14 cellular contexts compared by ENCODE assay signal in the genomic region with DNA sequence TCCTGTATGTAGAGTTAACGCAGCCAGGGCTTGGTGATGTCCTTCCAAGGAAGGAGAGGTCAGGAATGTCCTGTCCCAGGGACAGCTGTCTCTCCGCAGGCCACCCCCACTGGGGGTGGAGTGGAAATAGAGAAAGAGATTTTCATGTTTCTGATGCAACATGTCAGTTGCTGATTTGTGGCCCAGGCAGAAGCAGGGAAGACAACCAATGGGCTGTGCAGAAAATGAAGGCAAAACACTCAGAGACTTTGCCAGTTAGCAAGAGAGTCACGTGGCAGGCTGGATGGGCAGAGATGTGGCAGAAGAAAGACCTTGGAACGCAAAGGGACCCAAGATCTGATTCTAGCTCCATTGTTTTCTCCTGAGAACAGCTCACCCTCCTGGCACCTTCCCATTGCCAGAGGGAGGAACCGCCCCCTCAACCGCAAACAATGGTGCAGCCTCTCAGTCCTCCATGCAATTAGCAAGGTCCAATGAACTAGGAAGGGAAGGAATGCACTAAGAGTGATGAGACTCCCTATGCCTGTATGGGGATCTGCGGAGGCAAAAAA.
DNase-seq lines count a peak whose midpoint lies in the region; ATAC-seq, FAIRE-seq and TF ChIP-seq lines count a peak whose summit lies in the region.
"Had no signal": no experiment of that assay in that cellular context is flagged by ENCODE, and none has a peak within 500 bp of the region (broad histone marks: within the 10 kb centered on the region; RNA-seq: fewer than 3 reads in every experiment).

No MANE protein-coding gene starts in this region.

- peak; percentile 37 for DNase-seq in A673 (ENCODE audit: low spot score)
- peak; percentile 89 for DNase-seq in bronchial epithelial cell (ENCODE audit: low read depth)
- peak; percentile 31 for DNase-seq in left kidney (ENCODE audit: low read depth, low spot score)
- no peak for DNase-seq in stimulated activated CD4-positive, alpha-beta T cell treated with anti-CD3 and anti-CD28 coated beads, Interleukin-2, amount 100 ng/mL, for 48 hours
- DNase-seq in NCI-H524 treated with DMSO at 0.1 percent for 48 hours (lab: John Stamatoyannopoulos, UW): no peak
- no peak for DNase-seq in lower lobe of right lung
- no peak for DNase-seq in activated naive CD4-positive, alpha-beta T cell treated with anti-CD3 and anti-CD28 coated beads, Interleukin-2, amount 10 ng/mL, durations not matched to agents 7 days and 5 days
- DNase-seq: activated effector memory CD4-positive, alpha-beta T cell treated with anti-CD3 and anti-CD28 coated beads, Interleukin-2, amount 50 U/mL, for 16 hours; colonic mucosa; KG1; NCI-H2227 treated with DMSO at 0.1 percent for 48 hours; SK-N-SH had no signal

- peak; percentile 98 for FAIRE-seq in bronchial epithelial cell (lab: Jason Lieb, UNC)

- H3K9me3 ChIP-seq in A673 (ENCODE audit: low read depth, low read length, poor library complexity, severe bottlenecking) (no peaks in the 10 kb centered on the region), HUES6 (ENCODE audit: control insufficient read depth, insufficient read depth, low read depth, low read length) (no peaks in the 10 kb centered on the region), lower lobe of right lung (no peaks in the 10 kb centered on the region)
- H3K9me3 ChIP-seq: colonic mucosa, SK-N-SH had no signal

- no peaks in the 10 kb centered on the region for H3K9me3 Mint-ChIP-seq in activated naive CD4-positive, alpha-beta T cell treated with anti-CD3 and anti-CD28 coated beads, Interleukin-2, amount 10 ng/mL, durations not matched to agents 7 days and 5 days
- H3K9me3 Mint-ChIP-seq: stimulated activated effector memory CD8-positive, alpha-beta T cell treated with anti-CD3 and anti-CD28 coated beads, Interleukin-12 subunit alpha, Interleukin-12 subunit beta, amount 100 ng/mL, for 72 hours had no signal

- H3K4me1 ChIP-seq in A673 (ENCODE audit: insufficient read depth, low read length, poor library complexity, severe bottlenecking) (peaks cover 16% of the 10 kb centered on the region), HUES6 (ENCODE audit: control insufficient read depth, insufficient read depth, low read length) (peaks cover 21% of the 10 kb centered on the region), lower lobe of right lung (peaks cover 27% of the 10 kb centered on the region)
- H3K4me1 ChIP-seq: colonic mucosa had no signal

- H3K4me3 ChIP-seq in A673 (ENCODE audit: low read depth, low read length, poor library complexity, severe bottlenecking) (no peak overlapping the region), HUES6 (ENCODE audit: low read depth, low read length) (no peak overlapping the region), bronchial epithelial cell (ENCODE audit: low read depth, low read length) (no peak overlapping the region), lower lobe of right lung (no peak overlapping the region)
- H3K4me3 ChIP-seq: colonic mucosa had no signal

- CTCF ChIA-PET in A673 (lab: Charles Lee): no interaction called here
- CTCF ChIA-PET in activated naive CD4-positive, alpha-beta T cell treated with anti-CD3 and anti-CD28 coated beads, Interleukin-2, amount 10 ng/mL, durations not matched to agents 7 days and 5 days (lab: Charles Lee): interaction anchor here (0.9 to 2.2 kb wide), 3 partner anchors 327 to 457 kb away, joined by 3 to 9 read pairs (median 4); no protein-coding TSS in a partner anchor

- H3K36me3 ChIP-seq in A673 (ENCODE audit: insufficient read depth, low read length, poor library complexity, severe bottlenecking) (no peaks in the 10 kb centered on the region), HUES6 (ENCODE audit: control insufficient read depth, insufficient read depth, low read length) (peaks cover 20% of the 10 kb centered on the region; the same call in 1 of the 2 replicates), bronchial epithelial cell (ENCODE audit: control insufficient read depth, insufficient read depth, low read length) (no peaks in the 10 kb centered on the region), lower lobe of right lung (no peaks in the 10 kb centered on the region)
- H3K36me3 ChIP-seq: colonic mucosa had no signal

- peak overlapping the region; percentile 57 for H3K27ac ChIP-seq in A673 (ENCODE audit: low read depth, low read length, poor library complexity, severe bottlenecking)
- no peak overlapping the region; the same call in 1 of the 2 replicates for H3K27ac ChIP-seq in HUES6 (ENCODE audit: low read depth, low read length)
- H3K27ac ChIP-seq in lower lobe of right lung: no peak overlapping the region
- H3K27ac ChIP-seq: colonic mucosa had no signal

- intact Hi-C loops in A673 (cut with micrococcal nuclease; ENCODE audit: unreplicated experiment) (loop anchor here (5.0 kb wide), 1 partner anchor 325 kb away; no protein-coding TSS in a partner anchor), lower lobe of right lung (cut with DNase I) (loop anchor here (10.0 kb wide), 1 partner anchor 462 kb away; no protein-coding TSS in a partner anchor)

- H3K27me3 Mint-ChIP-seq in activated naive CD4-positive, alpha-beta T cell treated with anti-CD3 and anti-CD28 coated beads, Interleukin-2, amount 10 ng/mL, durations not matched to agents 7 days and 5 days: peaks cover 3% of the 10 kb centered on the region

- H3K27me3 ChIP-seq in A673 (replicated peaks; ENCODE audit: insufficient read depth, low read depth, low read length, poor library complexity) (no peaks in the 10 kb centered on the region), HUES6 (ENCODE audit: control insufficient read depth, insufficient read depth, low read length) (no peaks in the 10 kb centered on the region), bronchial epithelial cell (ENCODE audit: control insufficient read depth, insufficient read depth, low read length) (no peaks in the 10 kb centered on the region), lower lobe of right lung (ENCODE audit: low read depth) (no peaks in the 10 kb centered on the region)
- H3K27me3 ChIP-seq: colonic mucosa had no signal

- peak overlapping the region; percentile 30 for H3K9ac ChIP-seq in HUES6 (ENCODE audit: low read length)
- H3K9ac ChIP-seq: SK-N-SH had no signal

- no peaks in the 10 kb centered on the region for H3K36me3 Mint-ChIP-seq in activated naive CD4-positive, alpha-beta T cell treated with anti-CD3 and anti-CD28 coated beads, Interleukin-2, amount 10 ng/mL, durations not matched to agents 7 days and 5 days
- H3K36me3 Mint-ChIP-seq: stimulated activated effector memory CD8-positive, alpha-beta T cell treated with anti-CD3 and anti-CD28 coated beads, Interleukin-12 subunit alpha, Interleukin-12 subunit beta, amount 100 ng/mL, for 72 hours had no signal

- no peak for TF ChIP-seq CTCF in A673 (conservative IDR thresholded peaks at IDR 0.05; ENCODE audit: low read depth, low read length)
- no peak for TF ChIP-seq CTCF in bronchial epithelial cell (IDR thresholded peaks at IDR 0.05; ENCODE audit: insufficient read depth, low read length, severe bottlenecking)
- no peak for TF ChIP-seq CTCF in lower lobe of right lung (IDR thresholded peaks at IDR 0.05)

- H3K4me1 Mint-ChIP-seq in activated naive CD4-positive, alpha-beta T cell treated with anti-CD3 and anti-CD28 coated beads, Interleukin-2, amount 10 ng/mL, durations not matched to agents 7 days and 5 days: no peaks in the 10 kb centered on the region
- H3K4me1 Mint-ChIP-seq: stimulated activated effector memory CD8-positive, alpha-beta T cell treated with anti-CD3 and anti-CD28 coated beads, Interleukin-12 subunit alpha, Interleukin-12 subunit beta, amount 100 ng/mL, for 72 hours had no signal

- no peak overlapping the region for H3K4me3 Mint-ChIP-seq in activated naive CD4-positive, alpha-beta T cell treated with anti-CD3 and anti-CD28 coated beads, Interleukin-2, amount 10 ng/mL, durations not matched to agents 7 days and 5 days
- H3K4me3 Mint-ChIP-seq: stimulated activated effector memory CD8-positive, alpha-beta T cell treated with anti-CD3 and anti-CD28 coated beads, Interleukin-12 subunit alpha, Interleukin-12 subunit beta, amount 100 ng/mL, for 72 hours had no signal

- H3K27ac Mint-ChIP-seq in activated naive CD4-positive, alpha-beta T cell treated with anti-CD3 and anti-CD28 coated beads, Interleukin-2, amount 10 ng/mL, durations not matched to agents 7 days and 5 days: no peak overlapping the region
- H3K27ac Mint-ChIP-seq: stimulated activated effector memory CD8-positive, alpha-beta T cell treated with anti-CD3 and anti-CD28 coated beads, Interleukin-12 subunit alpha, Interleukin-12 subunit beta, amount 100 ng/mL, for 72 hours had no signal

- ATAC-seq in lower lobe of right lung: no peak
- ATAC-seq: stimulated activated effector memory CD8-positive, alpha-beta T cell treated with anti-CD3 and anti-CD28 coated beads, Interleukin-12 subunit alpha, Interleukin-12 subunit beta, amount 100 ng/mL, for 72 hours had no signal

- POLR2A ChIA-PET in A673 (lab: Charles Lee; ENCODE audit: low non-redundant PET): no interaction called here

- no TSS peak for BruUV-seq in A673 (replicated peaks; lab: Mats Ljungman, UMichigan)

Comparison
In these comparisons a context has a peak if more than half of its experiments do, and no peak if none do; other contexts are left out.
1. DNase-seq: peak in A673 (single experiment), bronchial epithelial cell (single experiment) and left kidney (single experiment); none in stimulated activated CD4-positive, alpha-beta T cell treated with anti-CD3 and anti-CD28 coated beads, Interleukin-2, amount 100 ng/mL, for 48 hours (0 of 2), NCI-H524 treated with DMSO at 0.1 percent for 48 hours (single experiment), lower lobe of right lung (single experiment) and activated naive CD4-positive, alpha-beta T cell treated with anti-CD3 and anti-CD28 coated beads, Interleukin-2, amount 10 ng/mL, durations not matched to agents 7 days and 5 days (single experiment).